In genomic region chr12:65263777-65264176, GRCh38 we compare ENCODE assay signal across 32 cellular contexts. TPM values are rescaled to one million over a fixed set of nuclear protein-coding genes. Genes with fewer than 3 reads are reported as not detected.
"Had no signal": no experiment of that assay in that cellular context is flagged by ENCODE, and none has a peak within 500 bp of the region (broad histone marks: within the 10 kb centered on the region; RNA-seq: fewer than 3 reads in every experiment).

No MANE protein-coding gene starts in this region.

- H3K27ac ChIP-seq: adrenal gland, coronary artery, SK-N-MC, VCaP had no signal

- H3K27me3 ChIP-seq: adrenal gland had no signal

- H3K36me3 Mint-ChIP-seq: activated CD4-positive, alpha-beta memory T cell treated with anti-CD3 and anti-CD28 coated beads for 36 hours; activated naive CD8-positive, alpha-beta T cell treated with anti-CD3 and anti-CD28 coated beads, Interleukin-2, amount 10 ng/mL, durations not matched to agents 7 days and 5 days had no signal

- H3K4me1 ChIP-seq: adrenal gland had no signal

- H3K4me3 Mint-ChIP-seq: activated CD4-positive, alpha-beta memory T cell treated with anti-CD3 and anti-CD28 coated beads for 36 hours; activated CD4-positive, alpha-beta T cell treated with anti-CD3 and anti-CD28 coated beads, Interleukin-2, amount 10 ng/mL, durations not matched to agents 7 days and 5 days; activated naive CD8-positive, alpha-beta T cell treated with anti-CD3 and anti-CD28 coated beads, Interleukin-2, amount 10 ng/mL, durations not matched to agents 7 days and 5 days; activated T-cell treated with anti-CD3 and anti-CD28 coated beads, Interleukin-2, amount 50 U/mL, for 4 hours; activated T-helper 17 cell treated with anti-CD3 and anti-CD28 coated beads, Interleukin-2, amount 50 U/mL, for 72 hours; T-cell had no signal

- H3K9me3 Mint-ChIP-seq: activated CD4-positive, alpha-beta memory T cell treated with anti-CD3 and anti-CD28 coated beads for 36 hours; activated CD4-positive, alpha-beta T cell treated with anti-CD3 and anti-CD28 coated beads, Interleukin-2, amount 10 ng/mL, durations not matched to agents 7 days and 5 days; activated naive CD8-positive, alpha-beta T cell treated with anti-CD3 and anti-CD28 coated beads, Interleukin-2, amount 10 ng/mL, durations not matched to agents 7 days and 5 days; activated T-cell treated with anti-CD3 and anti-CD28 coated beads, Interleukin-2, amount 50 U/mL, for 4 hours; activated T-helper 17 cell treated with anti-CD3 and anti-CD28 coated beads, Interleukin-2, amount 50 U/mL, for 72 hours; T-cell had no signal

- H3K27ac Mint-ChIP-seq: activated CD4-positive, alpha-beta memory T cell treated with anti-CD3 and anti-CD28 coated beads for 36 hours; activated CD4-positive, alpha-beta T cell treated with anti-CD3 and anti-CD28 coated beads, Interleukin-2, amount 10 ng/mL, durations not matched to agents 7 days and 5 days; activated naive CD8-positive, alpha-beta T cell treated with anti-CD3 and anti-CD28 coated beads, Interleukin-2, amount 10 ng/mL, durations not matched to agents 7 days and 5 days; activated T-helper 17 cell treated with anti-CD3 and anti-CD28 coated beads, Interleukin-2, amount 50 U/mL, for 72 hours; T-cell had no signal

- ATAC-seq: activated T-cell treated with anti-CD3 and anti-CD28 coated beads, Interleukin-2, amount 50 U/mL, for 4 hours; activated T-helper 17 cell treated with anti-CD3 and anti-CD28 coated beads, Interleukin-2, amount 50 U/mL, for 72 hours; Panc1; Right ventricle myocardium inferior; T-cell had no signal

- H3K9me3 ChIP-seq: adrenal gland had no signal

- H3K36me3 ChIP-seq: adrenal gland had no signal

- H3K4me1 Mint-ChIP-seq: activated CD4-positive, alpha-beta T cell treated with anti-CD3 and anti-CD28 coated beads, Interleukin-2, amount 10 ng/mL, durations not matched to agents 7 days and 5 days; activated naive CD8-positive, alpha-beta T cell treated with anti-CD3 and anti-CD28 coated beads, Interleukin-2, amount 10 ng/mL, durations not matched to agents 7 days and 5 days; activated T-helper 17 cell treated with anti-CD3 and anti-CD28 coated beads, Interleukin-2, amount 50 U/mL, for 72 hours; T-cell had no signal

- H3K4me3 ChIP-seq: adrenal gland, coronary artery, SK-N-MC had no signal

- DNase-seq: activated CD4-positive, alpha-beta memory T cell treated with anti-CD3 and anti-CD28 coated beads for 36 hours; activated CD4-positive, alpha-beta T cell treated with anti-CD3 and anti-CD28 coated beads, Interleukin-2, amount 10 ng/mL, durations not matched to agents 7 days and 5 days; activated CD4-positive, CD25-positive, alpha-beta regulatory T cell; activated CD8-positive, alpha-beta memory T cell treated with anti-CD3 and anti-CD28 coated beads for 24 hours; activated gamma-delta T cell; activated naive CD4-positive, alpha-beta T cell treated with anti-CD3 and anti-CD28 coated beads, Interleukin-2, amount 50 U/mL, for 16 hours; activated naive CD8-positive, alpha-beta T cell treated with anti-CD3 and anti-CD28 coated beads, Interleukin-2, amount 10 ng/mL, durations not matched to agents 7 days and 5 days; activated T-cell treated with anti-CD3 and anti-CD28 coated beads, Interleukin-2, amount 50 U/mL, for 4 hours; adrenal gland; anterior cingulate cortex; caudate nucleus; Kasumi-1; KBM-7; NCI-H1105 treated with DMSO at 0.1 percent for 48 hours; NCI-H146; NCI-H1930; NCI-H2107; NCI-H345; NCI-H510A treated with DMSO at 0.1 percent for 48 hours; NCI-H69; NK-92 treated with Interleukin-12 subunit alpha and Interleukin-12 subunit beta, amount 100 ng/mL, for 24 hours; OCI-M1; RPMI8226; T-cell; T-helper 2 cell; T1000 had no signal

RNA-seq across cellular contexts. Expression of gene MSRB3, which starts 14.7 kb away (rescaled TPM):
- total RNA-seq: activated CD4-positive, alpha-beta memory T cell treated with anti-CD3 and anti-CD28 coated beads for 36 hours; activated CD4-positive, alpha-beta T cell treated with anti-CD3 and anti-CD28 coated beads, Interleukin-2, amount 10 ng/mL, durations not matched to agents 7 days and 5 days; activated naive CD8-positive, alpha-beta T cell treated with anti-CD3 and anti-CD28 coated beads, Interleukin-2, amount 10 ng/mL, durations not matched to agents 7 days and 5 days; activated T-helper 17 cell treated with anti-CD3 and anti-CD28 coated beads, Interleukin-2, amount 50 U/mL, for 72 hours had no signal
